In genomic region chr1:36149237-36149972, GRCh38 we compare ENCODE assay signal across 8 cellular contexts. TPM values are rescaled to one million over a fixed set of nuclear protein-coding genes. Genes with fewer than 3 reads are reported as not detected.
DNase-seq lines count a peak whose midpoint lies in the region; ATAC-seq and TF ChIP-seq lines count a peak whose summit lies in the region.

Gene TRAPPC3, minus strand, starts transcription at chr1:36149486. Its CDS starts 108 bp downstream, at chr1:36149378.

- TF ChIP-seq CTCF in GM13977 (IDR thresholded peaks at IDR 0.05; ENCODE audit: extremely low read depth, insufficient read depth, missing control alignments) (peak; percentile 98), heart right ventricle (IDR thresholded peaks at IDR 0.05) (peak; percentile 84 to 100 (median 97)), upper lobe of right lung (IDR thresholded peaks at IDR 0.05) (peak; percentile 93)

- H3K4me3 ChIP-seq in heart right ventricle (peak within 1 kb of the TSS; percentile 59 to 87 (median 78)), upper lobe of right lung (peak within 1 kb of the TSS; percentile 77)

- H3K27me3 ChIP-seq in heart right ventricle (no peaks in the 10 kb centered on the region), upper lobe of right lung (no peaks in the 10 kb centered on the region)

- intact Hi-C loops in T-helper 1 cell treated with Interleukin-12 subunit alpha and Interleukin-12 subunit beta and Interleukin-4 antibody, amounts not matched to agents 30 ng/mL and 1 ng/mL, for 36 hours (cut with micrococcal nuclease): loop anchor here (1.0 to 2.0 kb wide), 18 partner anchors 8 to 1543 kb away; partner anchors contain the start of genes ADPRS, AGO1, AGO3 and CDCA8
- intact Hi-C loops in heart right ventricle (cut with DNase I): loop anchor here in 9 of 10 donors (1.0 to 10.0 kb wide), 11 partner anchors 39 to 275 kb away; partner anchors contain the start of genes STK40 (in 1 of the 9) and THRAP3 (in 1 of the 9)
- intact Hi-C loops in posterior vena cava (cut with DNase I): loop anchor here in 1 of 2 donors (10.0 kb wide), 1 partner anchor 55 kb away; no protein-coding TSS in a partner anchor
- intact Hi-C loops in upper lobe of right lung (cut with DNase I): no loop called here

- H3K27ac ChIP-seq in heart right ventricle (peak within 1 kb of the TSS; percentile 84 to 100 (median 94)), upper lobe of right lung (peak within 1 kb of the TSS; percentile 98)

- ATAC-seq in HG02884 (IDR thresholded peaks at IDR 0.05; ENCODE audit: unreplicated experiment): peak; percentile 79
- peak; percentile 92 to 97 (median 94) for ATAC-seq in heart right ventricle
- peak; percentile 94 for ATAC-seq in upper lobe of right lung

- H3K36me3 ChIP-seq in heart right ventricle (peaks cover 0 to 8% (median 0%) of the 10 kb centered on the region in 9 donors), upper lobe of right lung (no peaks in the 10 kb centered on the region)

- in situ Hi-C loops in GM13977 (cut with MboI; ENCODE audit: low pct_unique_long_range_greater_than_20kb, low sequenced_read_pairs, unreplicated experiment): loop anchor here (25.0 kb wide), 1 partner anchor 263 kb away; no protein-coding TSS in a partner anchor

- peaks cover 18 to 63% (median 50%) of the 10 kb centered on the region in 9 donors for H3K4me1 ChIP-seq in heart right ventricle
- H3K4me1 ChIP-seq in upper lobe of right lung: peaks cover 40% of the 10 kb centered on the region

- WGBS in heart right ventricle, 2 donors: 1% methylated on average over 56 to 62 of the region's 62 CpGs

- DNase-seq in GM13977 (ENCODE audit: low spot score) (peak; percentile 97), NCI-H146 treated with DMSO at 0.1 percent for 48 hours (lab: John Stamatoyannopoulos, UW; ENCODE audit: unreplicated experiment) (peak; percentile 94), amniotic epithelial cell (ENCODE audit: low read depth) (peak; percentile 99), heart right ventricle (peak; percentile 100), posterior vena cava (ENCODE audit: low spot score) (peak; percentile 100), upper lobe of right lung (peak; percentile 100)

- H3K9me3 ChIP-seq in heart right ventricle (no peaks in the 10 kb centered on the region), upper lobe of right lung (no peaks in the 10 kb centered on the region)

RNA-seq across cellular contexts. Expression of gene TRAPPC3, which starts in this region (rescaled TPM):
- 62.8 and 65.8 TPM in 2 replicates for total RNA-seq in T-helper 1 cell treated with Interleukin-12 subunit alpha and Interleukin-12 subunit beta and Interleukin-4 antibody, amounts not matched to agents 30 ng/mL and 1 ng/mL, for 36 hours
- total RNA-seq in heart right ventricle (10 to 100 TPM; 41.6 to 62.6 (median 48.4) TPM), posterior vena cava (10 to 100 TPM; 51.4 to 54.7 TPM), upper lobe of right lung (63.1 TPM)
- 10 to 100 TPM; 33.6 to 73.8 TPM for polyA plus RNA-seq in heart right ventricle

Comparison
In these comparisons a context has a peak if more than half of its experiments do, and no peak if none do; other contexts are left out.
1. Peak in every context shown above with its lines: DNase-seq, ATAC-seq, H3K4me3 ChIP-seq and H3K27ac ChIP-seq.